Comparison of ENCODE assay signal across 8 cellular contexts in the genomic region with DNA sequence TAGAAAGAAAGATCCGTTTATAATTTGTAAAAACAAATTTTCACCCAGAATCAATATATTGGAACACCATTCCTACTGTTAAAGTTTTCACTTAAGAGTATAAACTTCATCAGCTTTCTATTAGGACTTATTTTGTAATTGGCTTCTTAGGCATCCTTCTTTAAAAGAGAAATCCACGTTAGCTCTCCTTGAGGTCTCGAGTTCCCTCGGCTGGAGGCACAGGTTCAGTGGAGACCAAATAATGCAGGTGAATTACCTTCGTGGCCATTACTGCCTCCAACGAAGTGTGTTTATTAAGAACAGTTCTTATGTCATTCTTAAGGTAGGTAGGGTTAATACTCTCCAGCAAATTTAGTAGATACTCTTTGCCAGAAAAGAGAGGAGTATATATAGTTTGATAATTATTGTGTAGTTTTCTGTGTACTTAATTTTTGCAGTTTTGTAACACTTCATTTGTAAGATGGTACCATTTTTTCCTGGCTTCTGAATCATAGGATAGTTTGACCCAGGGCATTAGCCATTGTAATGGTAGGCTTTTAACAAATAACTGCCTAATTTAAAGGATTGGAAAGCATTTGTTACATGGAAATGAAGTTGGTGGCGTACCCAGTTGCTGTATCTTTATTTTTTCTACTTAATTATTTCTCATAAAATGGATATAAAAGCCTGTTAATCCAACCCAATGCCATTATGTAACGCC. TPM values are rescaled to one million over a fixed set of nuclear protein-coding genes. Genes with fewer than 3 reads are reported as not detected.
DNase-seq lines count a peak whose midpoint lies in the region; ATAC-seq and TF ChIP-seq lines count a peak whose summit lies in the region.

No MANE protein-coding gene starts in this region.

- no peaks in the 10 kb centered on the region for H3K9me3 ChIP-seq in right cardiac atrium (ENCODE audit: control insufficient read depth, low read length)

- 32% methylated on average over 8 of the region's 8 CpGs for WGBS in right cardiac atrium

- POLR2A ChIA-PET in activated B cell treated with CpG ODN at 0.5 μM for 24 hours (lab: Charles Lee), result interaction anchor here (0.6 to 8.7 kb wide), 9 partner anchors 8 to 486 kb away, joined by 3 to 492 read pairs (median 5); no protein-coding TSS in a partner anchor

- intact Hi-C loops in activated B cell treated with CpG ODN at 0.5 μM for 24 hours (cut with micrococcal nuclease), result loop anchor here (1.0 to 5.0 kb wide), 16 partner anchors 98 to 1837 kb away; partner anchors contain the start of genes EML5, FOXN3, PPP4R3A and PSMC1
- intact Hi-C loops in right cardiac atrium (cut with DNase I), result loop anchor here in 2 of 4 donors (1.0 to 5.0 kb wide), 2 partner anchors 298 to 358 kb away; no protein-coding TSS in a partner anchor
- intact Hi-C loops in left colon (cut with DNase I, micrococcal nuclease), result no loop called here

- peak overlapping the region; percentile 54 for H3K27ac ChIP-seq in right cardiac atrium (ENCODE audit: low read length)

- peak overlapping the region; percentile 98 for H3K27ac Mint-ChIP-seq in activated B cell treated with CpG ODN at 0.5 μM for 24 hours
- H3K27ac Mint-ChIP-seq in stimulated activated effector memory CD8-positive, alpha-beta T cell treated with anti-CD3 and anti-CD28 coated beads, Interleukin-12 subunit alpha, Interleukin-12 subunit beta, amount 100 ng/mL, for 72 hours, result peak overlapping the region; percentile 99

- H3K27me3 ChIP-seq in right cardiac atrium (ENCODE audit: control insufficient read depth, insufficient read depth), result no peaks in the 10 kb centered on the region

- CTCF ChIA-PET in activated B cell treated with CpG ODN at 0.5 μM for 24 hours (lab: Charles Lee), result interaction anchor here (0.6 to 2.6 kb wide), 9 partner anchors 9 to 423 kb away, joined by 3 to 28 read pairs (median 5); no protein-coding TSS in a partner anchor

- peaks cover 50% of the 10 kb centered on the region for H3K36me3 Mint-ChIP-seq in activated B cell treated with CpG ODN at 0.5 μM for 24 hours (ENCODE audit: low read depth)
- H3K36me3 Mint-ChIP-seq in stimulated activated effector memory CD8-positive, alpha-beta T cell treated with anti-CD3 and anti-CD28 coated beads, Interleukin-12 subunit alpha, Interleukin-12 subunit beta, amount 100 ng/mL, for 72 hours, result peaks cover 81% of the 10 kb centered on the region

- H3K9me3 Mint-ChIP-seq in activated B cell treated with CpG ODN at 0.5 μM for 24 hours, result no peaks in the 10 kb centered on the region
- no peaks in the 10 kb centered on the region for H3K9me3 Mint-ChIP-seq in stimulated activated effector memory CD8-positive, alpha-beta T cell treated with anti-CD3 and anti-CD28 coated beads, Interleukin-12 subunit alpha, Interleukin-12 subunit beta, amount 100 ng/mL, for 72 hours

- no peak for ATAC-seq in activated B cell treated with CpG ODN at 0.5 μM for 24 hours (ENCODE audit: low read depth)
- ATAC-seq in right cardiac atrium, result no peak
- ATAC-seq in stimulated activated effector memory CD8-positive, alpha-beta T cell treated with anti-CD3 and anti-CD28 coated beads, Interleukin-12 subunit alpha, Interleukin-12 subunit beta, amount 100 ng/mL, for 72 hours, result no peak
- no peak for ATAC-seq in GM18858 (IDR thresholded peaks at IDR 0.05; ENCODE audit: unreplicated experiment)
- no peak for ATAC-seq in left colon

- peak overlapping the region; percentile 91 for H3K4me3 Mint-ChIP-seq in activated B cell treated with CpG ODN at 0.5 μM for 24 hours
- peak overlapping the region; percentile 91 for H3K4me3 Mint-ChIP-seq in stimulated activated effector memory CD8-positive, alpha-beta T cell treated with anti-CD3 and anti-CD28 coated beads, Interleukin-12 subunit alpha, Interleukin-12 subunit beta, amount 100 ng/mL, for 72 hours

- DNase-seq in DMS53 (lab: John Stamatoyannopoulos, UW) (peak; percentile 39), DMS53 treated with DMSO at 0.1 percent for 48 hours (lab: John Stamatoyannopoulos, UW; ENCODE audit: unreplicated experiment) (no peak), activated B cell treated with CpG ODN at 0.5 μM for 24 hours (no peak), right cardiac atrium (no peak), left colon (no peak)
- DNase-seq in stimulated activated effector memory CD8-positive, alpha-beta T cell treated with anti-CD3 and anti-CD28 coated beads, Interleukin-12 subunit alpha, Interleukin-12 subunit beta, amount 100 ng/mL, for 72 hours (ENCODE audit: low spot score in 2 of 2), result no peak
- DNase-seq in activated CD8-positive, alpha-beta memory T cell treated with anti-CD3 and anti-CD28 coated beads, Interleukin-2, amount 50 U/mL, for 4 hours, result no peak

- TF ChIP-seq CTCF in activated B cell treated with CpG ODN at 0.5 μM for 24 hours (IDR thresholded peaks at IDR 0.05), result no peak

- peaks cover 5% of the 10 kb centered on the region for H3K4me1 ChIP-seq in right cardiac atrium (ENCODE audit: control insufficient read depth, insufficient read depth, low read length)

- H3K4me1 Mint-ChIP-seq in activated B cell treated with CpG ODN at 0.5 μM for 24 hours, result peaks cover 47% of the 10 kb centered on the region
- H3K4me1 Mint-ChIP-seq in stimulated activated effector memory CD8-positive, alpha-beta T cell treated with anti-CD3 and anti-CD28 coated beads, Interleukin-12 subunit alpha, Interleukin-12 subunit beta, amount 100 ng/mL, for 72 hours, result peaks cover 60% of the 10 kb centered on the region

- peak overlapping the region; percentile 84 for H3K4me3 ChIP-seq in right cardiac atrium (ENCODE audit: low read length)

- H3K27me3 Mint-ChIP-seq in activated B cell treated with CpG ODN at 0.5 μM for 24 hours, result no peaks in the 10 kb centered on the region

RNA-seq across cellular contexts. Expression of gene CALM1, which starts 2.2 kb away (rescaled TPM):
- total RNA-seq in activated B cell treated with CpG ODN at 0.5 μM for 24 hours (307 and 314 TPM in 2 replicates), right cardiac atrium (100 to 1,000 TPM; 381 to 508 (median 445) TPM), left colon (100 to 1,000 TPM; 756 to 776 TPM)
- polyA plus RNA-seq in right cardiac atrium, result 301 TPM
